Comparison of ENCODE assay signal across 8 cellular contexts in genomic region chr9:131503626-131504465, GRCh38. TPM values are rescaled to one million over a fixed set of nuclear protein-coding genes. Genes with fewer than 3 reads are reported as not detected.
DNase-seq lines count a peak whose midpoint lies in the region; ATAC-seq lines count a peak whose summit lies in the region.

No MANE protein-coding gene starts in this region.

- no peak for ATAC-seq in HG02588 (IDR thresholded peaks at IDR 0.05; ENCODE audit: unreplicated experiment)

- peak overlapping the region; percentile 94 for H3K4me3 Mint-ChIP-seq in activated naive CD8-positive, alpha-beta T cell treated with anti-CD3 and anti-CD28 coated beads for 36 hours

- no peak overlapping the region; the same call in 1 of the 2 replicates for H3K27ac ChIP-seq in SJCRH30

- DNase-seq in NOMO-1 treated with DMSO at 0.1 percent for 48 hours (lab: John Stamatoyannopoulos, UW; ENCODE audit: unreplicated experiment) (peak; percentile 2), NOMO-1 treated with dmso at 0.1 percent for 144 hours (lab: John Stamatoyannopoulos, UW; ENCODE audit: unreplicated experiment) (no peak), SJCRH30 (peak; percentile 34 to 41), NCI-H1105 (lab: John Stamatoyannopoulos, UW) (no peak)
- peak; percentile 77 for DNase-seq in activated naive CD8-positive, alpha-beta T cell treated with anti-CD3 and anti-CD28 coated beads for 36 hours
- DNase-seq in stimulated activated CD4-positive, alpha-beta T cell treated with anti-CD3 and anti-CD28 coated beads, Interleukin-1b, Interleukin-23, amount 100 ng/mL, for 24 hours (ENCODE audit: low read depth in 4 of 4, low spot score in 1 of 4), result peak; percentile 26 to 73 (median 30)

- peaks cover 54% of the 10 kb centered on the region for H3K4me1 Mint-ChIP-seq in activated naive CD8-positive, alpha-beta T cell treated with anti-CD3 and anti-CD28 coated beads for 36 hours

- H3K36me3 ChIP-seq in SJCRH30, result peaks cover 30% of the 10 kb centered on the region

- peak overlapping the region; percentile 85 for H3K27ac Mint-ChIP-seq in activated naive CD8-positive, alpha-beta T cell treated with anti-CD3 and anti-CD28 coated beads for 36 hours

- H3K27me3 Mint-ChIP-seq in activated naive CD8-positive, alpha-beta T cell treated with anti-CD3 and anti-CD28 coated beads for 36 hours, result peaks cover 4% of the 10 kb centered on the region

- H3K27me3 ChIP-seq in SJCRH30, result no peaks in the 10 kb centered on the region

- H3K36me3 Mint-ChIP-seq in activated naive CD8-positive, alpha-beta T cell treated with anti-CD3 and anti-CD28 coated beads for 36 hours, result peaks cover 25% of the 10 kb centered on the region

- H3K9me3 Mint-ChIP-seq in activated naive CD8-positive, alpha-beta T cell treated with anti-CD3 and anti-CD28 coated beads for 36 hours, result no peaks in the 10 kb centered on the region

- peaks cover 6% of the 10 kb centered on the region; the same call in 1 of the 2 replicates for H3K4me1 ChIP-seq in SJCRH30

- H3K9me3 ChIP-seq in SJCRH30 (replicated peaks) (no peaks in the 10 kb centered on the region), iPS-18c (ENCODE audit: control insufficient read depth, insufficient read depth, low read length) (no peaks in the 10 kb centered on the region)

- H3K4me3 ChIP-seq in SJCRH30, result peak overlapping the region; percentile 69
- H3K4me3 ChIP-seq in iPS-18c (ENCODE audit: insufficient read depth, low read depth, low read length), result peak overlapping the region; percentile 94

RNA-seq across cellular contexts. Expression of gene POMT1, which starts 1.1 kb away (rescaled TPM):
- total RNA-seq in SJCRH30 (2014; rRNA removed; shearing (Covaris generic)), result 23.0 and 25.6 TPM in 2 replicates
- total RNA-seq in activated naive CD8-positive, alpha-beta T cell treated with anti-CD3 and anti-CD28 coated beads for 36 hours, result 10 to 100 TPM; 19.4 to 21.5 TPM

RNA-seq across cellular contexts. Expression of gene UCK1, which starts 27.2 kb away (rescaled TPM):
- 49.2 and 54.3 TPM in 2 replicates for total RNA-seq in SJCRH30 (2014; rRNA removed; shearing (Covaris generic))
- total RNA-seq in activated naive CD8-positive, alpha-beta T cell treated with anti-CD3 and anti-CD28 coated beads for 36 hours, result 10 to 100 TPM; 22.1 to 23.0 TPM

RNA-seq across cellular contexts. Expression of gene PRRT1B, which starts 41.5 kb away (rescaled TPM):
- not detected in 2 replicates for total RNA-seq in SJCRH30 (2014; rRNA removed; shearing (Covaris generic))
- total RNA-seq in activated naive CD8-positive, alpha-beta T cell treated with anti-CD3 and anti-CD28 coated beads for 36 hours, result not detected

Comparison
In these comparisons a context has a peak if more than half of its experiments do, and no peak if none do; other contexts are left out.
1. DNase-seq: peak in NOMO-1 treated with DMSO at 0.1 percent for 48 hours (single experiment), SJCRH30 (2 of 2), activated naive CD8-positive, alpha-beta T cell treated with anti-CD3 and anti-CD28 coated beads for 36 hours (single experiment) and stimulated activated CD4-positive, alpha-beta T cell treated with anti-CD3 and anti-CD28 coated beads, Interleukin-1b, Interleukin-23, amount 100 ng/mL, for 24 hours (4 of 4); none in NOMO-1 treated with dmso at 0.1 percent for 144 hours (single experiment) and NCI-H1105 (single experiment).